ENCODE assay signal across 1 cellular context in the genomic region with DNA sequence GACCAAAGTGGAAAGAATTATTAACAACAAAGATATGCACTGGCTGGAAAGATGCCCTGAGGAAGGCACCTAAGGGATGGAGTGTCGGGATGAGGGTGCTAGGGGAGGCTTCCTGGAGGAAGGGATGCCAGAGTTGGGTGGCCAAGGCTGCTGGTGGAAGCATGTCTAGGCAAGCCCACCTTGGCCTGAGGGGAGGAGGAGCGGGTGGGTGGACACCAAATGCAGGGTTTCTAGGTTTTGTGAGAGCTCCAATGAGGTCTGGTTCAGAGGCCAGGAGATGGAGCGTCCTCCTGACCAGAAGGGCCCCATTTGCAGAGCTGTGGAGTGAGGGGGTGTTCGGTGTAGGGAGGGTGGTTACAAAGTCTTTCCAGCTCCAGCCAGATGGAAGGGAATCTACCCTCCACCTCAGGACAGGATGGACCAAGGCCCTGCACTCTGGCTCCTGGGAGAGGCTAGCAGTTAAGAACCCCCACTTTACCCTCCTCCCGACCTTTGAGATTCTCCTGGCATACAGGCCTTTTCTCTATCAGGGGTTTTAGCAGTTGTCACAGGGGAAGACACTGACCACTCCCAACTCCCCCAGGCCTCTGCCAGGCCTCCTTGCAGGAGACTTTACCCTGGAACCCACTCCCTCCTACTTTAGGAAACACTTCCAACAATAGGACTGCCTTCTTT.
TF ChIP-seq lines count a peak whose summit lies in the region.

No MANE protein-coding gene starts in this region.

TF ChIP-seq in HepG2, 621 proteins besides CTCF, POLR2A, EP300 and RAD21:
- TF ChIP-seq, protein P1, sequence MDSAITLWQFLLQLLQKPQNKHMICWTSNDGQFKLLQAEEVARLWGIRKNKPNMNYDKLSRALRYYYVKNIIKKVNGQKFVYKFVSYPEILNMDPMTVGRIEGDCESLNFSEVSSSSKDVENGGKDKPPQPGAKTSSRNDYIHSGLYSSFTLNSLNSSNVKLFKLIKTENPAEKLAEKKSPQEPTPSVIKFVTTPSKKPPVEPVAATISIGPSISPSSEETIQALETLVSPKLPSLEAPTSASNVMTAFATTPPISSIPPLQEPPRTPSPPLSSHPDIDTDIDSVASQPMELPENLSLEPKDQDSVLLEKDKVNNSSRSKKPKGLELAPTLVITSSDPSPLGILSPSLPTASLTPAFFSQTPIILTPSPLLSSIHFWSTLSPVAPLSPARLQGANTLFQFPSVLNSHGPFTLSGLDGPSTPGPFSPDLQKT (CRISPR knock-in tag; IDR thresholded peaks at IDR 0.05; ENCODE audit: borderline replicate concordance) = no peak
- TF ChIP-seq, protein P2, sequence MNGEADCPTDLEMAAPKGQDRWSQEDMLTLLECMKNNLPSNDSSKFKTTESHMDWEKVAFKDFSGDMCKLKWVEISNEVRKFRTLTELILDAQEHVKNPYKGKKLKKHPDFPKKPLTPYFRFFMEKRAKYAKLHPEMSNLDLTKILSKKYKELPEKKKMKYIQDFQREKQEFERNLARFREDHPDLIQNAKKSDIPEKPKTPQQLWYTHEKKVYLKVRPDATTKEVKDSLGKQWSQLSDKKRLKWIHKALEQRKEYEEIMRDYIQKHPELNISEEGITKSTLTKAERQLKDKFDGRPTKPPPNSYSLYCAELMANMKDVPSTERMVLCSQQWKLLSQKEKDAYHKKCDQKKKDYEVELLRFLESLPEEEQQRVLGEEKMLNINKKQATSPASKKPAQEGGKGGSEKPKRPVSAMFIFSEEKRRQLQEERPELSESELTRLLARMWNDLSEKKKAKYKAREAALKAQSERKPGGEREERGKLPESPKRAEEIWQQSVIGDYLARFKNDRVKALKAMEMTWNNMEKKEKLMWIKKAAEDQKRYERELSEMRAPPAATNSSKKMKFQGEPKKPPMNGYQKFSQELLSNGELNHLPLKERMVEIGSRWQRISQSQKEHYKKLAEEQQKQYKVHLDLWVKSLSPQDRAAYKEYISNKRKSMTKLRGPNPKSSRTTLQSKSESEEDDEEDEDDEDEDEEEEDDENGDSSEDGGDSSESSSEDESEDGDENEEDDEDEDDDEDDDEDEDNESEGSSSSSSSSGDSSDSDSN (CRISPR knock-in tag; IDR thresholded peaks at IDR 0.05) = 0 out of 2 replicates have a peak, but pooled peaks have one; percentile 20
- TF ChIP-seq, protein P3, sequence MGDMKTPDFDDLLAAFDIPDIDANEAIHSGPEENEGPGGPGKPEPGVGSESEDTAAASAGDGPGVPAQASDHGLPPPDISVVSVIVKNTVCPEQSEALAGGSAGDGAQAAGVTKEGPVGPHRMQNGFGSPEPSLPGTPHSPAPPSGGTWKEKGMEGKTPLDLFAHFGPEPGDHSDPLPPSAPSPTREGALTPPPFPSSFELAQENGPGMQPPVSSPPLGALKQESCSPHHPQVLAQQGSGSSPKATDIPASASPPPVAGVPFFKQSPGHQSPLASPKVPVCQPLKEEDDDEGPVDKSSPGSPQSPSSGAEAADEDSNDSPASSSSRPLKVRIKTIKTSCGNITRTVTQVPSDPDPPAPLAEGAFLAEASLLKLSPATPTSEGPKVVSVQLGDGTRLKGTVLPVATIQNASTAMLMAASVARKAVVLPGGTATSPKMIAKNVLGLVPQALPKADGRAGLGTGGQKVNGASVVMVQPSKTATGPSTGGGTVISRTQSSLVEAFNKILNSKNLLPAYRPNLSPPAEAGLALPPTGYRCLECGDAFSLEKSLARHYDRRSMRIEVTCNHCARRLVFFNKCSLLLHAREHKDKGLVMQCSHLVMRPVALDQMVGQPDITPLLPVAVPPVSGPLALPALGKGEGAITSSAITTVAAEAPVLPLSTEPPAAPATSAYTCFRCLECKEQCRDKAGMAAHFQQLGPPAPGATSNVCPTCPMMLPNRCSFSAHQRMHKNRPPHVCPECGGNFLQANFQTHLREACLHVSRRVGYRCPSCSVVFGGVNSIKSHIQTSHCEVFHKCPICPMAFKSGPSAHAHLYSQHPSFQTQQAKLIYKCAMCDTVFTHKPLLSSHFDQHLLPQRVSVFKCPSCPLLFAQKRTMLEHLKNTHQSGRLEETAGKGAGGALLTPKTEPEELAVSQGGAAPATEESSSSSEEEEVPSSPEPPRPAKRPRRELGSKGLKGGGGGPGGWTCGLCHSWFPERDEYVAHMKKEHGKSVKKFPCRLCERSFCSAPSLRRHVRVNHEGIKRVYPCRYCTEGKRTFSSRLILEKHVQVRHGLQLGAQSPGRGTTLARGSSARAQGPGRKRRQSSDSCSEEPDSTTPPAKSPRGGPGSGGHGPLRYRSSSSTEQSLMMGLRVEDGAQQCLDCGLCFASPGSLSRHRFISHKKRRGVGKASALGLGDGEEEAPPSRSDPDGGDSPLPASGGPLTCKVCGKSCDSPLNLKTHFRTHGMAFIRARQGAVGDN (CRISPR knock-in tag; IDR thresholded peaks at IDR 0.05) = peak; percentile 32
